In genomic region chr1:54372978-54373377, GRCh38 we compare ENCODE assay signal across 13 cellular contexts. TPM values are rescaled to one million over a fixed set of nuclear protein-coding genes. Genes with fewer than 3 reads are reported as not detected.
DNase-seq lines count a peak whose midpoint lies in the region; FAIRE-seq and TF ChIP-seq lines count a peak whose summit lies in the region.
"Had no signal": no experiment of that assay in that cellular context is flagged by ENCODE, and none has a peak within 500 bp of the region (broad histone marks: within the 10 kb centered on the region; RNA-seq: fewer than 3 reads in every experiment).

No MANE protein-coding gene starts in this region.

- peaks cover 3% of the 10 kb centered on the region for H3K36me3 Mint-ChIP-seq in activated naive CD8-positive, alpha-beta T cell

- H4K91ac ChIP-seq in trophoblast cell (ENCODE audit: low read depth, low read length) = no peak overlapping the region

- H3K27ac ChIP-seq in Karpas-422 (ENCODE audit: low read length) = no peak overlapping the region
- H3K27ac ChIP-seq in trophoblast cell (ENCODE audit: low read depth, low read length) = no peak overlapping the region
- no peak overlapping the region for H3K27ac ChIP-seq in substantia nigra (ENCODE audit: low read depth, low read length, poor library complexity, severe bottlenecking)

- H3K36me3 ChIP-seq in Karpas-422 (ENCODE audit: insufficient read depth, low read length) = no peaks in the 10 kb centered on the region
- H3K36me3 ChIP-seq in trophoblast cell (ENCODE audit: control insufficient read depth in 1 of 2, insufficient read depth in 2 of 2, low read length in 2 of 2) = peaks cover 14 to 22% of the 10 kb centered on the region in 2 experiments

- no peak overlapping the region for H3K23ac ChIP-seq in trophoblast cell (ENCODE audit: low read length)

- H3K9me2 ChIP-seq in Karpas-422 (replicated peaks; ENCODE audit: insufficient read depth, low read length) = no peaks in the 10 kb centered on the region

- DNase-seq in GM12892 (ENCODE audit: insufficient read length) = peak; percentile 29
- no peak for DNase-seq in Karpas-422
- no peak for DNase-seq in trophoblast cell
- no peak for DNase-seq in mucosa of gallbladder (ENCODE audit: low spot score)
- no peak for DNase-seq in activated gamma-delta T cell treated with Interleukin-2 at 50 U/mL for 16 hours
- DNase-seq in substantia nigra (lab: John Stamatoyannopoulos, UW) = no peak
- DNase-seq: Caco-2; dermis blood vessel endothelial cell; HCEC 1CT; NCI-H2029 treated with DMSO at 0.1 percent for 48 hours; stimulated activated CD4-positive, alpha-beta T cell treated with anti-CD3 and anti-CD28 coated beads, Interleukin-4, amount 100 ng/mL, for 24 hours had no signal

- H2BK12ac ChIP-seq in trophoblast cell (ENCODE audit: low read length) = no peak overlapping the region

- H3K18ac ChIP-seq in trophoblast cell (ENCODE audit: low read length) = no peak overlapping the region

- TF ChIP-seq POLR2A in GM12892 (IDR thresholded peaks at IDR 0.05; ENCODE audit: low read depth, low read length) = no peak

- H4K8ac ChIP-seq in trophoblast cell (ENCODE audit: low read depth, low read length) = no peak overlapping the region

- no peaks in the 10 kb centered on the region for H3K27me3 ChIP-seq in Karpas-422 (ENCODE audit: low read length)
- H3K27me3 ChIP-seq in trophoblast cell (ENCODE audit: insufficient read depth, low read length) = no peaks in the 10 kb centered on the region

- H2BK5ac ChIP-seq in trophoblast cell (ENCODE audit: low read depth, low read length, poor library complexity) = no peak overlapping the region

- no peaks in the 10 kb centered on the region for H3K79me1 ChIP-seq in trophoblast cell (ENCODE audit: low read length)

- peak overlapping the region; percentile 11 for H3K4me2 ChIP-seq in Karpas-422 (ENCODE audit: low read depth, low read length, poor library complexity, severe bottlenecking)
- no peak overlapping the region for H3K4me2 ChIP-seq in trophoblast cell (ENCODE audit: low read length)

- peak overlapping the region; percentile 23 for H3K4ac ChIP-seq in trophoblast cell (ENCODE audit: low read depth, low read length)

- H3K27me3 Mint-ChIP-seq in activated naive CD8-positive, alpha-beta T cell = no peaks in the 10 kb centered on the region

- H4K20me1 ChIP-seq in Karpas-422 (ENCODE audit: insufficient read depth, low read depth, low read length) = no peaks in the 10 kb centered on the region

- WGBS in trophoblast cell (ENCODE audit: extremely low coverage, insufficient coverage, insufficient read length) = no CpG with 5 or more reads among the region's 8 CpGs

- no peak overlapping the region for H4K12ac ChIP-seq in trophoblast cell (ENCODE audit: low read depth, low read length)

- H2BK120ac ChIP-seq in trophoblast cell (ENCODE audit: insufficient read depth, low read length, poor library complexity) = no peak overlapping the region

- no peaks in the 10 kb centered on the region for H3K9me3 ChIP-seq in Karpas-422 (ENCODE audit: low read length)
- H3K9me3 ChIP-seq in trophoblast cell (ENCODE audit: insufficient read depth, low read depth, low read length) = no peaks in the 10 kb centered on the region
- H3K9me3 ChIP-seq: Caco-2 had no signal

- H3K4me3 ChIP-seq in Karpas-422 (ENCODE audit: low read length) (no peak overlapping the region), trophoblast cell (ENCODE audit: low read depth, low read length) (no peak overlapping the region)

- no peak overlapping the region for H3K14ac ChIP-seq in trophoblast cell (ENCODE audit: low read length)

- H3K4me1 ChIP-seq in Karpas-422 (ENCODE audit: low read length) = peaks cover 16% of the 10 kb centered on the region
- peaks cover 39 to 45% of the 10 kb centered on the region in 2 experiments for H3K4me1 ChIP-seq in trophoblast cell (ENCODE audit: control insufficient read depth in 1 of 2, insufficient read depth in 2 of 2, low read length in 2 of 2)
- H3K4me1 ChIP-seq: Caco-2 had no signal

- H3K4me3 Mint-ChIP-seq in activated naive CD8-positive, alpha-beta T cell = peak overlapping the region; percentile 71

- peak overlapping the region; percentile 64 for H3K27ac Mint-ChIP-seq in activated naive CD8-positive, alpha-beta T cell

- H3K4me1 Mint-ChIP-seq in activated naive CD8-positive, alpha-beta T cell (ENCODE audit: low read depth) = peaks cover 70% of the 10 kb centered on the region

- H3K9ac ChIP-seq in Karpas-422 (ENCODE audit: low read length) (no peak overlapping the region), trophoblast cell (ENCODE audit: low read length) (no peak overlapping the region)

- H2AFZ ChIP-seq in Karpas-422 (ENCODE audit: low read length) (no peak overlapping the region), trophoblast cell (ENCODE audit: insufficient read depth, low read length, poor library complexity) (no peak overlapping the region)

- H3K79me2 ChIP-seq in Karpas-422 (ENCODE audit: low read length) (no peaks in the 10 kb centered on the region), trophoblast cell (ENCODE audit: control insufficient read depth, insufficient read depth, low read length, poor library complexity) (peaks cover 19% of the 10 kb centered on the region)

- H2AK5ac ChIP-seq in trophoblast cell (ENCODE audit: low read length) = no peak overlapping the region

- H3K9me3 Mint-ChIP-seq in activated naive CD8-positive, alpha-beta T cell (ENCODE audit: low read depth) = no peaks in the 10 kb centered on the region

- peak; percentile 71 for FAIRE-seq in GM12892 (lab: Jason Lieb, UNC)
- FAIRE-seq: islet of Langerhans had no signal

RNA-seq across cellular contexts. Expression of gene SSBP3, which starts 33.2 kb away (rescaled TPM):
- 15.7 TPM for polyA plus RNA-seq in GM12892 (2012; ENCODE audit: missing spikeins)
- 2.4 and 4.7 TPM in 2 replicates for total RNA-seq in Karpas-422 (2014; rRNA removed; shearing (Covaris generic); ENCODE audit: low replicate concordance)
- 137 and 143 TPM in 2 replicates for polyA plus RNA-seq in trophoblast cell (2013)
- 110 TPM for total RNA-seq in mucosa of gallbladder

Comparison
In these comparisons a context has a peak if more than half of its experiments do, and no peak if none do; other contexts are left out.
1. RNA of gene SSBP3, which starts 33.2 kb away (total RNA-seq): 110 TPM in mucosa of gallbladder (single experiment); 2.4 to 4.7 TPM in Karpas-422; every median in the first group is over 10 times any median in the second.